ENCODE assay signal across 1 cellular context in the genomic region with DNA sequence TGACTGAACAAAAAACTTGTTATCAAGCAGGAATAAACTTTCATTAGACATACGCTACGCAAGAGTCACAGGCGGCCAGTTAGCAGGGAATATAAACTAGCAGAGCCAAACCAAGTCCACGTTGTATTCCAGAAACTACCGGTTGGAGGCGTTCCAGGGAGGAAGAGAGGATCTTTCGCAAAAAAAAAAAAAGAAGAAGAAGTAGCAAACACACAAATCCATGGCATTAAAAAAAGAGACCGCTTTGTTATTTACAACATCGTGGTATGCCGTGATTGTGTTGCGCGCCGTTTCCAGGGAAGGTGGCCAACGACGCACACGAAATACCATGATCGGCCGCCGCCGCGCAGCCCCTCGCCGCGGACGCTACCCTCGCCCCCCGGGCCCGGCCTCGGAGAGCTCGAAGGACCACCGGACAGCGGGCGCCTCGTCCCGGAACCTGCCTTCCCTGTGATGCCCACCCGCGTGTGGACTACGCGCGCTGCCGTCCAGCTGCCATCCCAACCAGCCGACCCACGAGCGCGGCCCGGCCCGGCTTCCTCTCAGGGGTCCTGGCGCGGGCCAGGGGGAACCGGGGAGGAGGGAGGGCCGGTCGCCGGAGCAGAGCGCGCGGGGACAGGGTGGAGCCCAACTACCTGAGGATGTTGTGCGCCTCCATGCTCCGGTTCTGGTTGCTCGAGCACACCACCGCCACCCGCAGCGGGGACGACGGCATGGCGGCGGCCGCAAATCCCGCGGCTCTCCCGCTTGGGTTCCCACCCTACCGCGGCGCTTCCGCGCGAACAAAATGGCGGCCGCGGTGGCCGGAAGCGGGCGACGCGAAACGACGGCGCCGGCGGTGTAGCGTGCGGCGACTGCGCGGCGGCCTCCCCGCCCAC.
A peak's percentile ranks its signal among the peaks of the same experiment; 100 is the strongest.
TF ChIP-seq lines count a peak whose summit lies in the region.

No MANE protein-coding gene starts in this region.

TF ChIP-seq in HEK293, 187 proteins besides CTCF, POLR2A, EP300 and RAD21 (continued from another document):
- peak; percentile 53; the same call in 1 of the 2 replicates for TF ChIP-seq ZIC2 (tag by site-specific recombination; IDR thresholded peaks at IDR 0.05)
- no peak for TF ChIP-seq SP3 (tag by site-specific recombination; IDR thresholded peaks at IDR 0.05)
- no peak for TF ChIP-seq ZNF785 (tag by site-specific recombination; IDR thresholded peaks at IDR 0.05)
- TF ChIP-seq ZNF169 (tag by site-specific recombination; IDR thresholded peaks at IDR 0.05), result no peak
- no peak for TF ChIP-seq ZNF138 (tag by site-specific recombination; IDR thresholded peaks at IDR 0.05; ENCODE audit: borderline replicate concordance)
- peak; percentile 52; the same call in 1 of the 2 replicates for TF ChIP-seq ZNF561 (tag by site-specific recombination; IDR thresholded peaks at IDR 0.05; ENCODE audit: borderline replicate concordance)
- peak; percentile 66; the same call in 1 of the 2 replicates for TF ChIP-seq ZNF610 (tag by site-specific recombination; IDR thresholded peaks at IDR 0.05; ENCODE audit: borderline replicate concordance)
- TF ChIP-seq ZNF600 (tag by site-specific recombination; IDR thresholded peaks at IDR 0.05), result peak; percentile 38; the same call in 1 of the 2 replicates
- TF ChIP-seq ZBTB7A (tag by site-specific recombination; IDR thresholded peaks at IDR 0.05; ENCODE audit: low read depth), result peak; percentile 22; the same call in 1 of the 2 replicates
- TF ChIP-seq, protein P1, sequence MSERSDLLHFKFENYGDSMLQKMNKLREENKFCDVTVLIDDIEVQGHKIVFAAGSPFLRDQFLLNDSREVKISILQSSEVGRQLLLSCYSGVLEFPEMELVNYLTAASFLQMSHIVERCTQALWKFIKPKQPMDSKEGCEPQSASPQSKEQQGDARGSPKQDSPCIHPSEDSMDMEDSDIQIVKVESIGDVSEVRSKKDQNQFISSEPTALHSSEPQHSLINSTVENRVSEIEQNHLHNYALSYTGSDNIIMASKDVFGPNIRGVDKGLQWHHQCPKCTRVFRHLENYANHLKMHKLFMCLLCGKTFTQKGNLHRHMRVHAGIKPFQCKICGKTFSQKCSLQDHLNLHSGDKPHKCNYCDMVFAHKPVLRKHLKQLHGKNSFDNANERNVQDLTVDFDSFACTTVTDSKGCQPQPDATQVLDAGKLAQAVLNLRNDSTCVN (tag by site-specific recombination; optimal IDR thresholded peaks at IDR 0.05), result peak; percentile 95
- TF ChIP-seq ZNF341 (tag by site-specific recombination; IDR thresholded peaks at IDR 0.05; ENCODE audit: low read depth), result peak; percentile 67
- TF ChIP-seq ZNF391 (tag by site-specific recombination; IDR thresholded peaks at IDR 0.05; ENCODE audit: borderline replicate concordance, low read depth), result 0 out of 2 replicates have a peak, but pooled peaks have one; percentile 29
- TF ChIP-seq, protein P2, sequence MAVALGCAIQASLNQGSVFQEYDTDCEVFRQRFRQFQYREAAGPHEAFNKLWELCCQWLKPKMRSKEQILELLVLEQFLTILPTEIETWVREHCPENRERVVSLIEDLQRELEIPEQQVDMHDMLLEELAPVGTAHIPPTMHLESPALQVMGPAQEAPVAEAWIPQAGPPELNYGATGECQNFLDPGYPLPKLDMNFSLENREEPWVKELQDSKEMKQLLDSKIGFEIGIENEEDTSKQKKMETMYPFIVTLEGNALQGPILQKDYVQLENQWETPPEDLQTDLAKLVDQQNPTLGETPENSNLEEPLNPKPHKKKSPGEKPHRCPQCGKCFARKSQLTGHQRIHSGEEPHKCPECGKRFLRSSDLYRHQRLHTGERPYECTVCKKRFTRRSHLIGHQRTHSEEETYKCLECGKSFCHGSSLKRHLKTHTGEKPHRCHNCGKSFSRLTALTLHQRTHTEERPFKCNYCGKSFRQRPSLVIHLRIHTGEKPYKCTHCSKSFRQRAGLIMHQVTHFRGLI (tag by site-specific recombination; IDR thresholded peaks at IDR 0.05), result 0 out of 2 replicates have a peak, but pooled peaks have one; percentile 46
- TF ChIP-seq, protein P3, sequence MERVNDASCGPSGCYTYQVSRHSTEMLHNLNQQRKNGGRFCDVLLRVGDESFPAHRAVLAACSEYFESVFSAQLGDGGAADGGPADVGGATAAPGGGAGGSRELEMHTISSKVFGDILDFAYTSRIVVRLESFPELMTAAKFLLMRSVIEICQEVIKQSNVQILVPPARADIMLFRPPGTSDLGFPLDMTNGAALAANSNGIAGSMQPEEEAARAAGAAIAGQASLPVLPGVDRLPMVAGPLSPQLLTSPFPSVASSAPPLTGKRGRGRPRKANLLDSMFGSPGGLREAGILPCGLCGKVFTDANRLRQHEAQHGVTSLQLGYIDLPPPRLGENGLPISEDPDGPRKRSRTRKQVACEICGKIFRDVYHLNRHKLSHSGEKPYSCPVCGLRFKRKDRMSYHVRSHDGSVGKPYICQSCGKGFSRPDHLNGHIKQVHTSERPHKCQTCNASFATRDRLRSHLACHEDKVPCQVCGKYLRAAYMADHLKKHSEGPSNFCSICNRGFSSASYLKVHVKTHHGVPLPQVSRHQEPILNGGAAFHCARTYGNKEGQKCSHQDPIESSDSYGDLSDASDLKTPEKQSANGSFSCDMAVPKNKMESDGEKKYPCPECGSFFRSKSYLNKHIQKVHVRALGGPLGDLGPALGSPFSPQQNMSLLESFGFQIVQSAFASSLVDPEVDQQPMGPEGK (tag by site-specific recombination; IDR thresholded peaks at IDR 0.05), result peak; percentile 70
- peak; percentile 24; the same call in 1 of the 2 replicates for TF ChIP-seq ZBTB48 (tag by site-specific recombination; IDR thresholded peaks at IDR 0.05)
- peak; percentile 53 for TF ChIP-seq GLIS2 (tag by site-specific recombination; IDR thresholded peaks at IDR 0.05)
- peak; percentile 18; the same call in 1 of the 2 replicates for TF ChIP-seq ZNF843 (tag by site-specific recombination; IDR thresholded peaks at IDR 0.05)
- 0 out of 2 replicates have a peak, but pooled peaks have one; percentile 2 for TF ChIP-seq ZBTB8A (tag by site-specific recombination; IDR thresholded peaks at IDR 0.05)
- peak; percentile 25; the same call in 1 of the 2 replicates for TF ChIP-seq SP7 (tag by site-specific recombination; IDR thresholded peaks at IDR 0.05)
- TF ChIP-seq ZNF155 (tag by site-specific recombination; IDR thresholded peaks at IDR 0.05), result no peak
- peak; percentile 86 for TF ChIP-seq YY2 (tag by site-specific recombination; IDR thresholded peaks at IDR 0.05)
- peak; percentile 17; the same call in 1 of the 2 replicates for TF ChIP-seq ZNF324 (tag by site-specific recombination; IDR thresholded peaks at IDR 0.05)
- TF ChIP-seq ZNF366 (tag by site-specific recombination; conservative IDR thresholded peaks at IDR 0.05), result peak; percentile 50; the same call in 1 of the 2 replicates
- TF ChIP-seq, protein P4, sequence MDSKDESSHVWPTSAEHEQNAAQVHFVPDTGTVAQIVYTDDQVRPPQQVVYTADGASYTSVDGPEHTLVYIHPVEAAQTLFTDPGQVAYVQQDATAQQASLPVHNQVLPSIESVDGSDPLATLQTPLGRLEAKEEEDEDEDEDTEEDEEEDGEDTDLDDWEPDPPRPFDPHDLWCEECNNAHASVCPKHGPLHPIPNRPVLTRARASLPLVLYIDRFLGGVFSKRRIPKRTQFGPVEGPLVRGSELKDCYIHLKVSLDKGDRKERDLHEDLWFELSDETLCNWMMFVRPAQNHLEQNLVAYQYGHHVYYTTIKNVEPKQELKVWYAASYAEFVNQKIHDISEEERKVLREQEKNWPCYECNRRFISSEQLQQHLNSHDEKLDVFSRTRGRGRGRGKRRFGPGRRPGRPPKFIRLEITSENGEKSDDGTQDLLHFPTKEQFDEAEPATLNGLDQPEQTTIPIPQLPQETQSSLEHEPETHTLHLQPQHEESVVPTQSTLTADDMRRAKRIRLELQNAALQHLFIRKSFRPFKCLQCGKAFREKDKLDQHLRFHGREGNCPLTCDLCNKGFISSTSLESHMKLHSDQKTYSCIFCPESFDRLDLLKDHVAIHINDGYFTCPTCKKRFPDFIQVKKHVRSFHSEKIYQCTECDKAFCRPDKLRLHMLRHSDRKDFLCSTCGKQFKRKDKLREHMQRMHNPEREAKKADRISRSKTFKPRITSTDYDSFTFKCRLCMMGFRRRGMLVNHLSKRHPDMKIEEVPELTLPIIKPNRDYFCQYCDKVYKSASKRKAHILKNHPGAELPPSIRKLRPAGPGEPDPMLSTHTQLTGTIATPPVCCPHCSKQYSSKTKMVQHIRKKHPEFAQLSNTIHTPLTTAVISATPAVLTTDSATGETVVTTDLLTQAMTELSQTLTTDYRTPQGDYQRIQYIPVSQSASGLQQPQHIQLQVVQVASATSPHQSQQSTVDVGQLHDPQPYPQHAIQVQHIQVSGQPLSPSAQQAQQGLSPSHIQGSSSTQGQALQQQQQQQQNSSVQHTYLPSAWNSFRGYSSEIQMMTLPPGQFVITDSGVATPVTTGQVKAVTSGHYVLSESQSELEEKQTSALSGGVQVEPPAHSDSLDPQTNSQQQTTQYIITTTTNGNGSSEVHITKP (tag by site-specific recombination; IDR thresholded peaks at IDR 0.05), result peak; percentile 34; the same call in 1 of the 2 replicates
- TF ChIP-seq ZNF629 (tag by site-specific recombination; IDR thresholded peaks at IDR 0.05), result 0 out of 2 replicates have a peak, but pooled peaks have one; percentile 33
- TF ChIP-seq ZEB2 (tag by site-specific recombination; IDR thresholded peaks at IDR 0.05), result peak; percentile 65
- TF ChIP-seq ZNF335 (tag by site-specific recombination; conservative IDR thresholded peaks at IDR 0.05), result peak; percentile 90
- TF ChIP-seq, protein P5, sequence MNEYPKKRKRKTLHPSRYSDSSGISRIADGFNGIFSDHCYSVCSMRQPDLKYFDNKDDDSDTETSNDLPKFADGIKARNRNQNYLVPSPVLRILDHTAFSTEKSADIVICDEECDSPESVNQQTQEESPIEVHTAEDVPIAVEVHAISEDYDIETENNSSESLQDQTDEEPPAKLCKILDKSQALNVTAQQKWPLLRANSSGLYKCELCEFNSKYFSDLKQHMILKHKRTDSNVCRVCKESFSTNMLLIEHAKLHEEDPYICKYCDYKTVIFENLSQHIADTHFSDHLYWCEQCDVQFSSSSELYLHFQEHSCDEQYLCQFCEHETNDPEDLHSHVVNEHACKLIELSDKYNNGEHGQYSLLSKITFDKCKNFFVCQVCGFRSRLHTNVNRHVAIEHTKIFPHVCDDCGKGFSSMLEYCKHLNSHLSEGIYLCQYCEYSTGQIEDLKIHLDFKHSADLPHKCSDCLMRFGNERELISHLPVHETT (tag by site-specific recombination; IDR thresholded peaks at IDR 0.05), result no peak
- TF ChIP-seq, protein P6, sequence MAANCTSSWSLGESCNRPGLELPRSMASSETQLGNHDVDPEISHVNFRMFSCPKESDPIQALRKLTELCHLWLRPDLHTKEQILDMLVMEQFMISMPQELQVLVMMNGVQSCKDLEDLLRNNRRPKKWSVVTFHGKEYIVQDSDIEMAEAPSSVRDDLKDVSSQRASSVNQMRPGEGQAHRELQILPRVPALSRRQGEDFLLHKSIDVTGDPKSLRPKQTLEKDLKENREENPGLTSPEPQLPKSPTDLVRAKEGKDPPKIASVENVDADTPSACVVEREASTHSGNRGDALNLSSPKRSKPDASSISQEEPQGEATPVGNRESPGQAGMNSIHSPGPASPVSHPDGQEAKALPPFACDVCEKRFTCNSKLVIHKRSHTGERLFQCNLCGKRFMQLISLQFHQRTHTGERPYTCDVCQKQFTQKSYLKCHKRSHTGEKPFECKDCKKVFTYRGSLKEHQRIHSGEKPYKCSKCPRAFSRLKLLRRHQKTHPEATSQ (tag by site-specific recombination; IDR thresholded peaks at IDR 0.05), result peak; percentile 48; the same call in 1 of the 2 replicates
- TF ChIP-seq, protein P7, sequence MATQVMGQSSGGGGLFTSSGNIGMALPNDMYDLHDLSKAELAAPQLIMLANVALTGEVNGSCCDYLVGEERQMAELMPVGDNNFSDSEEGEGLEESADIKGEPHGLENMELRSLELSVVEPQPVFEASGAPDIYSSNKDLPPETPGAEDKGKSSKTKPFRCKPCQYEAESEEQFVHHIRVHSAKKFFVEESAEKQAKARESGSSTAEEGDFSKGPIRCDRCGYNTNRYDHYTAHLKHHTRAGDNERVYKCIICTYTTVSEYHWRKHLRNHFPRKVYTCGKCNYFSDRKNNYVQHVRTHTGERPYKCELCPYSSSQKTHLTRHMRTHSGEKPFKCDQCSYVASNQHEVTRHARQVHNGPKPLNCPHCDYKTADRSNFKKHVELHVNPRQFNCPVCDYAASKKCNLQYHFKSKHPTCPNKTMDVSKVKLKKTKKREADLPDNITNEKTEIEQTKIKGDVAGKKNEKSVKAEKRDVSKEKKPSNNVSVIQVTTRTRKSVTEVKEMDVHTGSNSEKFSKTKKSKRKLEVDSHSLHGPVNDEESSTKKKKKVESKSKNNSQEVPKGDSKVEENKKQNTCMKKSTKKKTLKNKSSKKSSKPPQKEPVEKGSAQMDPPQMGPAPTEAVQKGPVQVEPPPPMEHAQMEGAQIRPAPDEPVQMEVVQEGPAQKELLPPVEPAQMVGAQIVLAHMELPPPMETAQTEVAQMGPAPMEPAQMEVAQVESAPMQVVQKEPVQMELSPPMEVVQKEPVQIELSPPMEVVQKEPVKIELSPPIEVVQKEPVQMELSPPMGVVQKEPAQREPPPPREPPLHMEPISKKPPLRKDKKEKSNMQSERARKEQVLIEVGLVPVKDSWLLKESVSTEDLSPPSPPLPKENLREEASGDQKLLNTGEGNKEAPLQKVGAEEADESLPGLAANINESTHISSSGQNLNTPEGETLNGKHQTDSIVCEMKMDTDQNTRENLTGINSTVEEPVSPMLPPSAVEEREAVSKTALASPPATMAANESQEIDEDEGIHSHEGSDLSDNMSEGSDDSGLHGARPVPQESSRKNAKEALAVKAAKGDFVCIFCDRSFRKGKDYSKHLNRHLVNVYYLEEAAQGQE (tag by site-specific recombination; IDR thresholded peaks at IDR 0.05), result 0 out of 2 replicates have a peak, but pooled peaks have one; percentile 41
- TF ChIP-seq ZXDB (tag by site-specific recombination; IDR thresholded peaks at IDR 0.05), result 0 out of 2 replicates have a peak, but pooled peaks have one; percentile 13
- TF ChIP-seq SALL2 (tag by site-specific recombination; IDR thresholded peaks at IDR 0.05; ENCODE audit: borderline replicate concordance), result no peak
- TF ChIP-seq, protein P8, sequence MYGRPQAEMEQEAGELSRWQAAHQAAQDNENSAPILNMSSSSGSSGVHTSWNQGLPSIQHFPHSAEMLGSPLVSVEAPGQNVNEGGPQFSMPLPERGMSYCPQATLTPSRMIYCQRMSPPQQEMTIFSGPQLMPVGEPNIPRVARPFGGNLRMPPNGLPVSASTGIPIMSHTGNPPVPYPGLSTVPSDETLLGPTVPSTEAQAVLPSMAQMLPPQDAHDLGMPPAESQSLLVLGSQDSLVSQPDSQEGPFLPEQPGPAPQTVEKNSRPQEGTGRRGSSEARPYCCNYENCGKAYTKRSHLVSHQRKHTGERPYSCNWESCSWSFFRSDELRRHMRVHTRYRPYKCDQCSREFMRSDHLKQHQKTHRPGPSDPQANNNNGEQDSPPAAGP (tag by site-specific recombination; IDR thresholded peaks at IDR 0.05), result peak; percentile 35; the same call in 1 of the 2 replicates
- peak; percentile 90 for TF ChIP-seq YY1 (tag by site-specific recombination; IDR thresholded peaks at IDR 0.05)
- no peak; the same call in 1 of the 2 replicates for TF ChIP-seq ZNF394 (tag by site-specific recombination; IDR thresholded peaks at IDR 0.05; ENCODE audit: borderline replicate concordance)
TF ChIP-seq in HEK293: peak in this region for 31.
